Comparison of ENCODE assay signal across 16 cellular contexts in the genomic region with DNA sequence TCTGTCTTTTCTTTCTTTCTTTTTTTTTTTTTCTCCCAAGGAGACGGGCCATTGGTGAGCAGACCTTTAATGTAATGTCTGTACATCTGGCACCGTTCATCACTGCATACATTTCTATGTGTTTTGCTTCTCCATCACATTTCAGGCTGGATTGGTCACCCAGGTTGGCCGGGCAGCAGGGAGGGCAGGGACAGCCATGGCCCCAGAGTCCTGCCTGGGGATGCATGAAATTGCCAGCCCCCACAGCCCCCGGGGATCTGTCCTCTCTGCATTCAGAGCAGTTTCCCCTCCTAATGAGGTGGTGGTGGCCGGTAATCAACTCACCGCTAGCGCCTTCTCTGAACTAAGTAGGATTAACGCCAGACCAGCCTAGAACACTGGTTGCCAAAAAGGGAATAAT. TPM values are rescaled to one million over a fixed set of nuclear protein-coding genes. Genes with fewer than 3 reads are reported as not detected.
A peak's percentile ranks its signal among the peaks of the same experiment; 100 is the strongest.
DNase-seq lines count a peak whose midpoint lies in the region; TF ChIP-seq lines count a peak whose summit lies in the region.
"Had no signal": no experiment of that assay in that cellular context is flagged by ENCODE, and none has a peak within 500 bp of the region (broad histone marks: within the 10 kb centered on the region; RNA-seq: fewer than 3 reads in every experiment).

No MANE protein-coding gene starts in this region.

- H3K27me3 Mint-ChIP-seq in type B pancreatic cell (no peaks in the 10 kb centered on the region), MCF 10A (ENCODE audit: insufficient read depth, unreplicated experiment) (no peaks in the 10 kb centered on the region)
- H3K27me3 Mint-ChIP-seq: CD4-positive, CD25-positive, alpha-beta regulatory T cell had no signal

- no peak overlapping the region for H3K4me2 ChIP-seq in osteoblast (ENCODE audit: insufficient read depth, low read length)
- H3K4me2 ChIP-seq: BLaER1 had no signal

- POLR2A ChIA-PET in MCF 10A (lab: Yijun Ruan, JAX), result interaction anchor here (1.1 kb wide), 1 partner anchor 45 kb away, joined by 4 read pairs; no protein-coding TSS in a partner anchor

- H3K27ac Mint-ChIP-seq in type B pancreatic cell, result no peak overlapping the region
- no peak overlapping the region for H3K27ac Mint-ChIP-seq in MCF 10A (ENCODE audit: low read depth, unreplicated experiment)
- H3K27ac Mint-ChIP-seq: B cell; CD4-positive, CD25-positive, alpha-beta regulatory T cell; CD8-positive, alpha-beta T cell; H9 had no signal

- DNase-seq in NCI-H82 (lab: John Stamatoyannopoulos, UW) (peak; percentile 7), NCI-H82 treated with DMSO at 0.1 percent for 48 hours (lab: John Stamatoyannopoulos, UW; ENCODE audit: unreplicated experiment) (no peak), osteoblast (ENCODE audit: insufficient read length, low spot score, missing footprints) (peak; percentile 89), type B pancreatic cell (ENCODE audit: extremely low spot score, unreplicated experiment) (no peak), H7 (no peak), MCF 10A (ENCODE audit: unreplicated experiment) (no peak)
- DNase-seq: Caco-2; CD4-positive, CD25-positive, alpha-beta regulatory T cell; CD8-positive, alpha-beta T cell; DMS153; DND-41; H9 had no signal

- peak overlapping the region; percentile 39 for H3K4me3 Mint-ChIP-seq in type B pancreatic cell
- no peak overlapping the region for H3K4me3 Mint-ChIP-seq in MCF 10A (ENCODE audit: unreplicated experiment)
- H3K4me3 Mint-ChIP-seq: B cell; CD4-positive, CD25-positive, alpha-beta regulatory T cell; CD8-positive, alpha-beta T cell; H9 had no signal

- no peaks in the 10 kb centered on the region for H3K27me3 ChIP-seq in osteoblast (ENCODE audit: insufficient read depth, low read length)
- no peaks in the 10 kb centered on the region for H3K27me3 ChIP-seq in H7 (ENCODE audit: control insufficient read depth, insufficient read depth, low read length)
- H3K27me3 ChIP-seq: BLaER1 had no signal

- H3K36me3 Mint-ChIP-seq in type B pancreatic cell (no peaks in the 10 kb centered on the region), MCF 10A (ENCODE audit: insufficient read depth, unreplicated experiment) (peaks cover 7% of the 10 kb centered on the region)
- H3K36me3 Mint-ChIP-seq: CD4-positive, CD25-positive, alpha-beta regulatory T cell; CD8-positive, alpha-beta T cell had no signal

- no peak overlapping the region for H3K4me3 ChIP-seq in osteoblast (ENCODE audit: insufficient read depth, low read length)
- no peak overlapping the region for H3K4me3 ChIP-seq in H7 (ENCODE audit: insufficient read depth, low read depth, low read length)
- H3K4me3 ChIP-seq: BLaER1 had no signal

- H2AFZ ChIP-seq in osteoblast (ENCODE audit: low read length), result no peak overlapping the region

- TF ChIP-seq CTCF in osteoblast (IDR thresholded peaks at IDR 0.05; ENCODE audit: extremely low read depth, low read depth, low read length) (no peak), type B pancreatic cell (conservative IDR thresholded peaks at IDR 0.05) (no peak), MCF 10A (IDR thresholded peaks at IDR 0.05; ENCODE audit: unreplicated experiment) (no peak)

- peaks cover 13% of the 10 kb centered on the region for H3K4me1 ChIP-seq in osteoblast (ENCODE audit: insufficient read depth, low read length)
- H3K4me1 ChIP-seq: Caco-2 had no signal

- no peaks in the 10 kb centered on the region for H3K9me3 ChIP-seq in osteoblast (ENCODE audit: low read depth, low read length)
- H3K9me3 ChIP-seq: Caco-2 had no signal

- no peaks in the 10 kb centered on the region for H3K79me2 ChIP-seq in osteoblast (ENCODE audit: insufficient read depth, low read length)

- no peak overlapping the region for H3K27ac ChIP-seq in osteoblast (ENCODE audit: low read depth, low read length)
- H3K27ac ChIP-seq: 22Rv1, BLaER1, C4-2B had no signal

- H4K20me1 ChIP-seq in osteoblast (ENCODE audit: insufficient read depth, low read length), result peaks cover 3% of the 10 kb centered on the region

- H3K4me1 Mint-ChIP-seq in type B pancreatic cell (ENCODE audit: unreplicated experiment) (peaks cover 25% of the 10 kb centered on the region), MCF 10A (ENCODE audit: insufficient read depth, unreplicated experiment) (peaks cover 8% of the 10 kb centered on the region)
- H3K4me1 Mint-ChIP-seq: CD4-positive, CD25-positive, alpha-beta regulatory T cell had no signal

- peaks cover 9% of the 10 kb centered on the region for H3K36me3 ChIP-seq in osteoblast (ENCODE audit: insufficient read depth, low read length)
- no peaks in the 10 kb centered on the region for H3K36me3 ChIP-seq in H7 (replicated peaks; ENCODE audit: control insufficient read depth, insufficient read depth, low read length)

- BruUV-seq in MCF 10A (replicated peaks; lab: Mats Ljungman, UMichigan), result no TSS peak

- CTCF ChIA-PET in MCF 10A (lab: Yijun Ruan, JAX), result interaction anchor here (1.8 kb wide), 1 partner anchor 17 kb away, joined by 10 read pairs; no protein-coding TSS in a partner anchor

- H3K9me3 Mint-ChIP-seq in type B pancreatic cell (no peaks in the 10 kb centered on the region), MCF 10A (ENCODE audit: unreplicated experiment) (no peaks in the 10 kb centered on the region)
- H3K9me3 Mint-ChIP-seq: CD4-positive, CD25-positive, alpha-beta regulatory T cell; CD8-positive, alpha-beta T cell had no signal

- intact Hi-C loops in MCF 10A (cut with micrococcal nuclease), result no loop called here

RNA-seq across cellular contexts. Expression of a gene that starts 50.4 kb away (rescaled TPM):
- total RNA-seq in osteoblast (16.3 and 16.5 TPM in 2 replicates), type B pancreatic cell (ENCODE audit: low replicate concordance) (0.26 and 0.53 TPM in 2 replicates), MCF 10A (2022) (0.12 and 0.86 TPM in 2 replicates)
- 1.5 and 2.6 TPM in 2 replicates for total RNA-seq in H7 (2014; rRNA removed; shearing (Covaris generic))
- total RNA-seq: B cell; Caco-2; CD4-positive, CD25-positive, alpha-beta regulatory T cell; CD8-positive, alpha-beta T cell had no signal

Comparison
In these comparisons a context has a peak if more than half of its experiments do, and no peak if none do; other contexts are left out.
1. DNase-seq: peak in NCI-H82 (single experiment) and osteoblast (single experiment); none in NCI-H82 treated with DMSO at 0.1 percent for 48 hours (single experiment), type B pancreatic cell (single experiment), H7 (single experiment) and MCF 10A (single experiment).